ENCODE assay signal across 13 cellular contexts in genomic region chr15:39487180-39487735, GRCh38.
"Had no signal": no experiment of that assay in that cellular context is flagged by ENCODE, and none has a peak within 500 bp of the region (broad histone marks: within the 10 kb centered on the region; RNA-seq: fewer than 3 reads in every experiment).

No MANE protein-coding gene starts in this region.

- DNase-seq: activated CD4-positive, alpha-beta T cell treated with anti-CD3 and anti-CD28 coated beads for 1 hour; activated CD4-positive, alpha-beta T cell treated with anti-CD3 and anti-CD28 coated beads, Interleukin-2, amount 50 U/mL, for 48 hours; activated gamma-delta T cell; activated T-cell treated with anti-CD3 and anti-CD28 coated beads, Interleukin-2, amount 50 U/mL, for 4 hours; amygdala; hippocampal formation; kidney glomerular epithelial cell; SJCRH30; stimulated activated CD4-positive, alpha-beta T cell treated with anti-CD3 and anti-CD28 coated beads, Interleukin-4, amount 100 ng/mL, for 1 hour; stimulated activated CD8-positive, alpha-beta memory T cell treated with anti-CD3 and anti-CD28 coated beads, Interleukin-4, amount 100 ng/mL, for 48 hours; thyroid gland had no signal

- H3K27ac ChIP-seq: SJCRH30, thyroid gland had no signal

- H3K4me3 ChIP-seq: lung, mucosa of descending colon, SJCRH30, thyroid gland had no signal

- H3K4me1 ChIP-seq: SJCRH30, thyroid gland had no signal

- ATAC-seq: activated T-cell treated with anti-CD3 and anti-CD28 coated beads, Interleukin-2, amount 50 U/mL, for 4 hours; mucosa of descending colon had no signal

- H3K36me3 ChIP-seq: SJCRH30, thyroid gland had no signal

- H3K27me3 ChIP-seq: SJCRH30, thyroid gland had no signal

- H3K9me3 ChIP-seq: mucosa of descending colon, thyroid gland had no signal
